In the genomic region with DNA sequence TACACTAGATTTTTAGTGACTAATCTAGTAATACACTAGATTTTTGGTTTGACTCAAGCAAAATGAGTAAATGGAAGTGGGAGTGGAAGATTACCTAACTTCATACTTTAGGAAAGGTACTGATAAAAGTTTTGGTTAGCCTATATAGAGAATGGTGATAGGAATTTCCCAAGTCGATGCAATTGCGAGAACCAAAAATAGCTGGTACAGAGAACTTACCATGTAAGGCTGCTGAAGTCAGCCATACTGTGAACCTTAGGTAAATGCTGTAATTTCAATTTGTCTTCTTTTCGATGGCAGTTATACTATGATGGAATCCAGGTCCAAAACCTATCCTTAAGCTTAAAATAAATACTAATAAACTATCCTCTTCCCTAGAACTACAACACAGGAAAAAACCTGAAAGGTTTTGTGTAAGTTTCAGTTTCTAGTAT, we compare ENCODE assay signal across 11 cellular contexts. TPM values are rescaled to one million over a fixed set of nuclear protein-coding genes. Genes with fewer than 3 reads are reported as not detected.
DNase-seq lines count a peak whose midpoint lies in the region; ATAC-seq and TF ChIP-seq lines count a peak whose summit lies in the region.
"Had no signal": no experiment of that assay in that cellular context is flagged by ENCODE, and none has a peak within 500 bp of the region (broad histone marks: within the 10 kb centered on the region; RNA-seq: fewer than 3 reads in every experiment).

No MANE protein-coding gene starts in this region.

- peak overlapping the region; percentile 38; the same call in 1 of the 2 replicates for H3K9ac ChIP-seq in OCI-LY3 (ENCODE audit: low read length)

- H3K9me3 ChIP-seq in OCI-LY3 (ENCODE audit: insufficient read depth, low read length) (no peaks in the 10 kb centered on the region), ectodermal cell (ENCODE audit: control insufficient read depth, low read length) (no peaks in the 10 kb centered on the region), gastrocnemius medialis (no peaks in the 10 kb centered on the region)

- peak overlapping the region; percentile 19 for H3K27ac Mint-ChIP-seq in T-helper 1 cell treated with Interleukin-12 subunit alpha and Interleukin-12 subunit beta and Interleukin-4 antibody, amounts not matched to agents 30 μg/mL and 1 μg/mL, for 36 hours

- peaks cover 30% of the 10 kb centered on the region for H3K36me3 ChIP-seq in OCI-LY3 (replicated peaks; ENCODE audit: low read depth, low read length)
- H3K36me3 ChIP-seq in ectodermal cell (ENCODE audit: control insufficient read depth, insufficient read depth, low read length) = peaks cover 5% of the 10 kb centered on the region
- peaks cover 0 to 61% of the 10 kb centered on the region in 2 donors for H3K36me3 ChIP-seq in gastrocnemius medialis

- DNase-seq in T-helper 1 cell (no peak), gastrocnemius medialis (no peak), NCI-H2081 treated with DMSO at 0.1 percent for 48 hours (lab: John Stamatoyannopoulos, UW) (no peak), DMS153 treated with DMSO at 0.1 percent for 48 hours (lab: John Stamatoyannopoulos, UW; ENCODE audit: unreplicated experiment) (no peak)
- DNase-seq: HCEC 1CT; stimulated activated CD4-positive, alpha-beta T cell treated with anti-CD3 and anti-CD28 coated beads, Interleukin-4, amount 100 ng/mL, for 4 hours had no signal

- TF ChIP-seq CTCF in OCI-LY3 (IDR thresholded peaks at IDR 0.05; ENCODE audit: low read depth, low read length) (no peak), gastrocnemius medialis (IDR thresholded peaks at IDR 0.05 in 4 of 5, conservative IDR thresholded peaks at IDR 0.05 in 1 of 5) (no peak)

- H3K27ac ChIP-seq in OCI-LY3 (ENCODE audit: low read length) (peak overlapping the region; percentile 86), ectodermal cell (ENCODE audit: insufficient read depth, low read depth, low read length, poor library complexity, severe bottlenecking) (peak overlapping the region; percentile 22), gastrocnemius medialis (peak overlapping the region; percentile 32 to 55 (median 46))

- H3K36me3 Mint-ChIP-seq in T-helper 1 cell treated with Interleukin-12 subunit alpha and Interleukin-12 subunit beta and Interleukin-4 antibody, amounts not matched to agents 30 μg/mL and 1 μg/mL, for 36 hours (ENCODE audit: low read depth) = peaks cover 58% of the 10 kb centered on the region

- H3K4me2 ChIP-seq in OCI-LY3 (ENCODE audit: low read length) = peak overlapping the region; percentile 58

- no peaks in the 10 kb centered on the region for H3K27me3 Mint-ChIP-seq in T-helper 1 cell treated with Interleukin-12 subunit alpha and Interleukin-12 subunit beta and Interleukin-4 antibody, amounts not matched to agents 30 μg/mL and 1 μg/mL, for 36 hours (ENCODE audit: low read depth)

- intact Hi-C loops in gastrocnemius medialis (cut with DNase I; ENCODE audit: low total_unique reads) = no loop called here

- H3K79me2 ChIP-seq in OCI-LY3 (ENCODE audit: low read length) = peaks cover 79% of the 10 kb centered on the region

- H4K20me1 ChIP-seq in OCI-LY3 (ENCODE audit: insufficient read depth, low read length) = 0 out of 2 replicates have a peak, but pooled peaks cover 10% of the 10 kb centered on the region

- in situ Hi-C loops in gastrocnemius medialis (cut with MboI; ENCODE audit: low sequenced_read_pairs in 4 of 4) = no loop called here

- H3K4me3 Mint-ChIP-seq in T-helper 1 cell treated with Interleukin-12 subunit alpha and Interleukin-12 subunit beta and Interleukin-4 antibody, amounts not matched to agents 30 μg/mL and 1 μg/mL, for 36 hours = no peak overlapping the region

- peak overlapping the region; percentile 25 for H3K4me3 ChIP-seq in OCI-LY3 (ENCODE audit: low read length)
- H3K4me3 ChIP-seq in ectodermal cell (ENCODE audit: insufficient read depth, low read depth, low read length) = no peak overlapping the region
- H3K4me3 ChIP-seq in gastrocnemius medialis = no peak overlapping the region

- no peak overlapping the region for H2AFZ ChIP-seq in OCI-LY3 (ENCODE audit: low read depth, low read length)

- H3K27me3 ChIP-seq in OCI-LY3 (ENCODE audit: low read depth, low read length) (no peaks in the 10 kb centered on the region), ectodermal cell (ENCODE audit: control insufficient read depth, insufficient read depth, low read length, poor library complexity, severe bottlenecking) (no peaks in the 10 kb centered on the region), gastrocnemius medialis (no peaks in the 10 kb centered on the region)

- H3K9me3 Mint-ChIP-seq in T-helper 1 cell treated with Interleukin-12 subunit alpha and Interleukin-12 subunit beta and Interleukin-4 antibody, amounts not matched to agents 30 μg/mL and 1 μg/mL, for 36 hours = no peaks in the 10 kb centered on the region

- WGBS in ectodermal cell, 2 experiments = 96 to 98% methylated on average over 3 of the region's 3 CpGs

- TF ChIP-seq POLR2A in gastrocnemius medialis (IDR thresholded peaks at IDR 0.05) = no peak

- H3K4me1 Mint-ChIP-seq in T-helper 1 cell treated with Interleukin-12 subunit alpha and Interleukin-12 subunit beta and Interleukin-4 antibody, amounts not matched to agents 30 μg/mL and 1 μg/mL, for 36 hours (ENCODE audit: low read depth) = peaks cover 50% of the 10 kb centered on the region

- no peak for ATAC-seq in gastrocnemius medialis
- ATAC-seq in HG02642 (IDR thresholded peaks at IDR 0.05; ENCODE audit: poor library complexity, unreplicated experiment) = no peak

- peaks cover 43% of the 10 kb centered on the region for H3K4me1 ChIP-seq in OCI-LY3 (ENCODE audit: low read length)
- H3K4me1 ChIP-seq in ectodermal cell (ENCODE audit: control insufficient read depth, insufficient read depth, low read length) = no peaks in the 10 kb centered on the region
- H3K4me1 ChIP-seq in gastrocnemius medialis = peaks cover 15 to 37% of the 10 kb centered on the region in 2 donors

RNA-seq across cellular contexts. Expression of a gene that starts 4.6 kb away (rescaled TPM):
- 198 TPM for polyA plus RNA-seq in ectodermal cell (2013, experiment 1 of 4)
- polyA plus RNA-seq in ectodermal cell (2013, experiment 2 of 4) = 201 TPM
- polyA plus RNA-seq in ectodermal cell (2013, experiment 3 of 4) = 189 TPM
- 178 TPM for polyA plus RNA-seq in ectodermal cell (2013, experiment 4 of 4)
- total RNA-seq in gastrocnemius medialis = 10 to 100 TPM; 26.5 to 54.2 (median 39.4) TPM

RNA-seq across cellular contexts. Expression of a gene that starts 15.9 kb away (rescaled TPM):
- polyA plus RNA-seq in ectodermal cell (2013, experiment 1 of 4) = 202 TPM
- 214 TPM for polyA plus RNA-seq in ectodermal cell (2013, experiment 2 of 4)
- 160 TPM for polyA plus RNA-seq in ectodermal cell (2013, experiment 3 of 4)
- polyA plus RNA-seq in ectodermal cell (2013, experiment 4 of 4) = 166 TPM
- total RNA-seq in gastrocnemius medialis = 10 to 100 TPM; 20.4 to 49.9 (median 26.5) TPM

RNA-seq across cellular contexts. Expression of a gene that starts 51.1 kb away (rescaled TPM):
- polyA plus RNA-seq in ectodermal cell (2013, experiment 1 of 4) = not detected
- polyA plus RNA-seq in ectodermal cell (2013, experiment 2 of 4) = not detected
- polyA plus RNA-seq in ectodermal cell (2013, experiment 3 of 4) = not detected
- not detected for polyA plus RNA-seq in ectodermal cell (2013, experiment 4 of 4)
- not detected for total RNA-seq in gastrocnemius medialis
- total RNA-seq: lung microvascular endothelial cell had no signal

Comparison
In these comparisons a context has a peak if more than half of its experiments do, and no peak if none do; other contexts are left out.
1. H3K27ac ChIP-seq: peak in every context shown above with its lines; median percentile 86 in OCI-LY3; 46 in gastrocnemius medialis; 22 in ectodermal cell.